In genomic region chr6:122726649-122727048, GRCh38 we compare ENCODE assay signal across 8 cellular contexts. TPM values are rescaled to one million over a fixed set of nuclear protein-coding genes. Genes with fewer than 3 reads are reported as not detected.
DNase-seq lines count a peak whose midpoint lies in the region; ATAC-seq and TF ChIP-seq lines count a peak whose summit lies in the region.

No MANE protein-coding gene starts in this region.

- H3K4me3 ChIP-seq in left ventricle myocardium inferior, result no peak overlapping the region
- no peak overlapping the region for H3K4me3 ChIP-seq in epithelial cell of esophagus (ENCODE audit: low read length)

- no peak for ATAC-seq in left ventricle myocardium superior
- no peak for ATAC-seq in HG03095 (IDR thresholded peaks at IDR 0.05; ENCODE audit: unreplicated experiment)
- ATAC-seq in GM18511 (IDR thresholded peaks at IDR 0.05; ENCODE audit: unreplicated experiment), result no peak
- no peak for ATAC-seq in GM21737 (IDR thresholded peaks at IDR 0.05; ENCODE audit: unreplicated experiment)

- DNase-seq in left ventricle myocardium inferior (no peak), left ventricle myocardium superior (no peak), NCI-H526 treated with DMSO at 0.1 percent for 48 hours (lab: John Stamatoyannopoulos, UW) (peak; percentile 4), epithelial cell of esophagus (ENCODE audit: low read depth) (peak; percentile 53)
- DNase-seq in activated effector memory CD4-positive, alpha-beta T cell treated with anti-CD3 and anti-CD28 coated beads, Interleukin-2, amount 50 U/mL, for 16 hours, result no peak

- no peaks in the 10 kb centered on the region for H3K9me3 ChIP-seq in left ventricle myocardium inferior (replicated peaks)

- no peaks in the 10 kb centered on the region for H3K36me3 ChIP-seq in left ventricle myocardium inferior

- no peak overlapping the region for H3K27ac ChIP-seq in left ventricle myocardium inferior (replicated peaks)

- TF ChIP-seq CTCF in left ventricle myocardium inferior (IDR thresholded peaks at IDR 0.05; ENCODE audit: borderline replicate concordance) (peak; percentile 40), epithelial cell of esophagus (IDR thresholded peaks at IDR 0.05; ENCODE audit: insufficient read depth, low read depth, low read length, missing control alignments) (peak; percentile 72)

- no peaks in the 10 kb centered on the region for H3K4me1 ChIP-seq in left ventricle myocardium inferior

- intact Hi-C loops in left ventricle myocardium inferior (cut with micrococcal nuclease), result no loop called here
- intact Hi-C loops in left ventricle myocardium superior (cut with micrococcal nuclease), result no loop called here

- peaks cover 58% of the 10 kb centered on the region for H3K27me3 ChIP-seq in left ventricle myocardium inferior (ENCODE audit: low read depth)

RNA-seq across cellular contexts. Expression of gene FABP7, which starts 52.9 kb away (rescaled TPM):
- not detected for total RNA-seq in left ventricle myocardium inferior
- not detected for total RNA-seq in left ventricle myocardium superior

Comparison
In these comparisons a context has a peak if more than half of its experiments do, and no peak if none do; other contexts are left out.
1. DNase-seq: peak in NCI-H526 treated with DMSO at 0.1 percent for 48 hours (single experiment) and epithelial cell of esophagus (single experiment); none in left ventricle myocardium inferior (single experiment), left ventricle myocardium superior (single experiment) and activated effector memory CD4-positive, alpha-beta T cell treated with anti-CD3 and anti-CD28 coated beads, Interleukin-2, amount 50 U/mL, for 16 hours (single experiment).